ENCODE assay signal across 8 cellular contexts in genomic region chr6:42338573-42339218, GRCh38.
DNase-seq lines count a peak whose midpoint lies in the region; ATAC-seq lines count a peak whose summit lies in the region.

No MANE protein-coding gene starts in this region.

- ATAC-seq in HG03432 (IDR thresholded peaks at IDR 0.05; ENCODE audit: unreplicated experiment), result no peak
- no peak for ATAC-seq in GM19395 (IDR thresholded peaks at IDR 0.05; ENCODE audit: unreplicated experiment)

- H3K27me3 Mint-ChIP-seq in activated T-helper 2 cell treated with anti-CD3 and anti-CD28 coated beads, Interferon-gamma antibody, Interleukin-2, Interleukin-4, amounts not matched to agents 10 μg/mL and 5 μg/mL and 100 μg/mL, durations not matched to agents 14 hours and 24 hours and 36 hours (ENCODE audit: low read depth), result no peaks in the 10 kb centered on the region

- peak; percentile 39 for DNase-seq in CD1c-positive myeloid dendritic cell (ENCODE audit: extremely low spot score)
- peak; percentile 95 for DNase-seq in HS-5 (ENCODE audit: low read depth)
- DNase-seq in activated T-helper 2 cell treated with anti-CD3 and anti-CD28 coated beads, Interferon-gamma antibody, Interleukin-2, Interleukin-4, amounts not matched to agents 10 μg/mL and 5 μg/mL and 100 μg/mL, durations not matched to agents 14 hours and 24 hours and 36 hours (ENCODE audit: low spot score), result no peak
- DNase-seq in left kidney (ENCODE audit: low read depth, low spot score), result peak; percentile 56
- DNase-seq in medulla oblongata (ENCODE audit: extremely low spot score), result no peak
- DNase-seq in NOMO-1 (lab: John Stamatoyannopoulos, UW; ENCODE audit: unreplicated experiment in 2 of 2), result no peak

- no peaks in the 10 kb centered on the region for H3K9me3 Mint-ChIP-seq in activated T-helper 2 cell treated with anti-CD3 and anti-CD28 coated beads, Interferon-gamma antibody, Interleukin-2, Interleukin-4, amounts not matched to agents 10 μg/mL and 5 μg/mL and 100 μg/mL, durations not matched to agents 14 hours and 24 hours and 36 hours

- peaks cover 62% of the 10 kb centered on the region for H3K4me1 Mint-ChIP-seq in activated T-helper 2 cell treated with anti-CD3 and anti-CD28 coated beads, Interferon-gamma antibody, Interleukin-2, Interleukin-4, amounts not matched to agents 10 μg/mL and 5 μg/mL and 100 μg/mL, durations not matched to agents 14 hours and 24 hours and 36 hours (ENCODE audit: low read depth)

- H3K36me3 Mint-ChIP-seq in activated T-helper 2 cell treated with anti-CD3 and anti-CD28 coated beads, Interferon-gamma antibody, Interleukin-2, Interleukin-4, amounts not matched to agents 10 μg/mL and 5 μg/mL and 100 μg/mL, durations not matched to agents 14 hours and 24 hours and 36 hours (ENCODE audit: low read depth), result peaks cover 28% of the 10 kb centered on the region

- peak overlapping the region; percentile 23 for H3K4me3 Mint-ChIP-seq in activated T-helper 2 cell treated with anti-CD3 and anti-CD28 coated beads, Interferon-gamma antibody, Interleukin-2, Interleukin-4, amounts not matched to agents 10 μg/mL and 5 μg/mL and 100 μg/mL, durations not matched to agents 14 hours and 24 hours and 36 hours (ENCODE audit: low read depth)

- intact Hi-C loops in activated T-helper 2 cell treated with anti-CD3 and anti-CD28 coated beads, Interferon-gamma antibody, Interleukin-2, Interleukin-4, amounts not matched to agents 10 μg/mL and 5 μg/mL and 100 μg/mL, durations not matched to agents 14 hours and 24 hours and 36 hours (cut with micrococcal nuclease), result loop anchor here (1.0 to 2.0 kb wide), 2 partner anchors 16 to 22 kb away; no protein-coding TSS in a partner anchor

- H3K27ac Mint-ChIP-seq in activated T-helper 2 cell treated with anti-CD3 and anti-CD28 coated beads, Interferon-gamma antibody, Interleukin-2, Interleukin-4, amounts not matched to agents 10 μg/mL and 5 μg/mL and 100 μg/mL, durations not matched to agents 14 hours and 24 hours and 36 hours, result peak overlapping the region; percentile 88

Comparison
In these comparisons a context has a peak if more than half of its experiments do, and no peak if none do; other contexts are left out.
1. DNase-seq: peak in CD1c-positive myeloid dendritic cell (single experiment), HS-5 (single experiment) and left kidney (single experiment); none in activated T-helper 2 cell treated with anti-CD3 and anti-CD28 coated beads, Interferon-gamma antibody, Interleukin-2, Interleukin-4, amounts not matched to agents 10 μg/mL and 5 μg/mL and 100 μg/mL, durations not matched to agents 14 hours and 24 hours and 36 hours (single experiment), medulla oblongata (single experiment) and NOMO-1 (0 of 2).